ENCODE assay signal across 30 cellular contexts in the genomic region with DNA sequence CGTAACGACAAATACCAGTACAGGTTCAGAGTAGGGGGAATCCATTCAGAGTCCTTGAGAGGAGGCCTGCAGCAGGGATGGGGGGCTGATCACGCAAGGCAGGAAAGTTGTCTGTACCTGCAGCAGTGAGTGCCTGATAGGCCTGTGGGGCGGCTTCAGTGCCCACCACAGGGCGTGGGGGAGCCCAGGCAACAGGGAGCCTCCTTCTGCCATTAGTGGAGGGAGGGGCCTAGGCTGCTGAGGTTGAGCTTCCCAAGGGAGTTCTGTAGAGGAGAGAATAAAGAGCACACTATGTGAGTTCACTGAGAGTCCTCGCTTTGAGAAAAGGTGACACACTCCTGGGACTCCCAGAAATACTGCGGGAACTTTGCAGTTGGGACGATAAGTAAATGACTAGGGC.
"Had no signal": no experiment of that assay in that cellular context is flagged by ENCODE, and none has a peak within 500 bp of the region (broad histone marks: within the 10 kb centered on the region; RNA-seq: fewer than 3 reads in every experiment).

No MANE protein-coding gene starts in this region.

- H3K9me3 ChIP-seq: ovary, psoas muscle, right lobe of liver, sigmoid colon, suprapubic skin, testis, tibial artery, transverse colon, upper lobe of right lung, uterus had no signal

- H3K9me3 Mint-ChIP-seq: natural killer cell treated with Interleukin-12 subunit alpha and Interleukin-12 subunit beta and Interleukin-15 and Interleukin-18, amount 100 ng/mL, for 72 hours; neural crest cell; stimulated activated memory B cell treated with anti-CD40 and anti-IgM and Interleukin-4, amounts not matched to agents 10 μg/mL and 1 μg/mL and 100 μg/mL, for 72 hours; stimulated activated naive CD8-positive, alpha-beta T cell treated with anti-CD3 and anti-CD28 coated beads, Interleukin-15, amount 100 ng/mL, for 72 hours; type B pancreatic cell had no signal

- H3K36me3 ChIP-seq: ovary, right lobe of liver, sigmoid colon, suprapubic skin, tibial artery, transverse colon, upper lobe of right lung, uterus had no signal

- H3K36me3 Mint-ChIP-seq: naive thymus-derived CD8-positive, alpha-beta T cell; natural killer cell treated with Interleukin-12 subunit alpha and Interleukin-12 subunit beta and Interleukin-15 and Interleukin-18, amount 100 ng/mL, for 72 hours; stimulated activated memory B cell treated with anti-CD40 and anti-IgM and Interleukin-4, amounts not matched to agents 10 μg/mL and 1 μg/mL and 100 μg/mL, for 72 hours; type B pancreatic cell had no signal

- H3K4me1 Mint-ChIP-seq: naive thymus-derived CD8-positive, alpha-beta T cell; stimulated activated memory B cell treated with anti-CD40 and anti-IgM and Interleukin-4, amounts not matched to agents 10 μg/mL and 1 μg/mL and 100 μg/mL, for 72 hours; stimulated activated naive CD8-positive, alpha-beta T cell treated with anti-CD3 and anti-CD28 coated beads, Interleukin-15, amount 100 ng/mL, for 72 hours had no signal

- H3K4me3 ChIP-seq: ovary, psoas muscle, right lobe of liver, sigmoid colon, suprapubic skin, testis, tibial artery, transverse colon, upper lobe of right lung, uterus had no signal

- H3K4me3 Mint-ChIP-seq: naive thymus-derived CD8-positive, alpha-beta T cell; natural killer cell treated with Interleukin-12 subunit alpha and Interleukin-12 subunit beta and Interleukin-15 and Interleukin-18, amount 100 ng/mL, for 72 hours; nephron progenitor cell; neural crest cell; stimulated activated memory B cell treated with anti-CD40 and anti-IgM and Interleukin-4, amounts not matched to agents 10 μg/mL and 1 μg/mL and 100 μg/mL, for 72 hours; stimulated activated naive CD8-positive, alpha-beta T cell treated with anti-CD3 and anti-CD28 coated beads, Interleukin-15, amount 100 ng/mL, for 72 hours; type B pancreatic cell had no signal

- ATAC-seq: naive thymus-derived CD8-positive, alpha-beta T cell; natural killer cell treated with Interleukin-12 subunit alpha and Interleukin-12 subunit beta and Interleukin-15 and Interleukin-18, amount 100 ng/mL, for 72 hours; psoas muscle; right cardiac atrium; right lobe of liver; stimulated activated memory B cell treated with anti-CD40 and anti-IgM and Interleukin-4, amounts not matched to agents 10 μg/mL and 1 μg/mL and 100 μg/mL, for 72 hours; stimulated activated naive CD8-positive, alpha-beta T cell treated with anti-CD3 and anti-CD28 coated beads, Interleukin-15, amount 100 ng/mL, for 72 hours; stimulated activated naive CD8-positive, alpha-beta T cell treated with anti-CD3 and anti-CD28 coated beads, Interleukin-15, Interleukin-2, amounts not matched to agents 100 U/mL and 50 U/mL, for 24 hours; upper lobe of right lung had no signal

- H3K4me1 ChIP-seq: parathyroid adenoma, psoas muscle, right lobe of liver, sigmoid colon, suprapubic skin, testis, transverse colon, upper lobe of right lung, uterus had no signal

- H3K27ac ChIP-seq: ovary, parathyroid adenoma, psoas muscle, right lobe of liver, sigmoid colon, suprapubic skin, testis, tibial artery, transverse colon, upper lobe of right lung, uterus had no signal

- DNase-seq: naive thymus-derived CD8-positive, alpha-beta T cell; nephron progenitor cell; occipital lobe; ovary; posterior cingulate gyrus; psoas muscle; right cardiac atrium; right lobe of liver; sigmoid colon; small intestine; stimulated activated CD4-positive, alpha-beta T cell treated with anti-CD3 and anti-CD28 coated beads, Interleukin-15, amount 100 ng/mL, for 24 hours; stimulated activated CD4-positive, alpha-beta T cell treated with anti-CD3 and anti-CD28 coated beads, Interleukin-4, amount 100 ng/mL, for 1 hour; stimulated activated CD4-positive, alpha-beta T cell treated with anti-CD3 and anti-CD28 coated beads, Interleukin-4, amount 100 ng/mL, for 4 hours; stimulated activated CD8-positive, alpha-beta memory T cell treated with anti-CD3 and anti-CD28 coated beads, Interleukin-4, amount 100 ng/mL, for 48 hours; stimulated activated naive CD4-positive, alpha-beta T cell; stimulated activated naive CD8-positive, alpha-beta T cell treated with anti-CD3 and anti-CD28 coated beads, Interleukin-15, amount 100 ng/mL, for 72 hours; stimulated activated naive CD8-positive, alpha-beta T cell treated with anti-CD3 and anti-CD28 coated beads, Interleukin-15, Interleukin-2, amounts not matched to agents 100 U/mL and 50 U/mL, for 24 hours; substantia nigra; testis; tibial artery; transverse colon; upper lobe of right lung; uterus had no signal

- H3K27me3 Mint-ChIP-seq: natural killer cell treated with Interleukin-12 subunit alpha and Interleukin-12 subunit beta and Interleukin-15 and Interleukin-18, amount 100 ng/mL, for 72 hours; progenitor cell of endocrine pancreas; stimulated activated memory B cell treated with anti-CD40 and anti-IgM and Interleukin-4, amounts not matched to agents 10 μg/mL and 1 μg/mL and 100 μg/mL, for 72 hours had no signal

- H3K27me3 ChIP-seq: ovary, right lobe of liver, sigmoid colon, suprapubic skin, testis, tibial artery, transverse colon, upper lobe of right lung, uterus had no signal

- FAIRE-seq: small intestine had no signal

- H3K27ac Mint-ChIP-seq: naive thymus-derived CD8-positive, alpha-beta T cell; natural killer cell treated with Interleukin-12 subunit alpha and Interleukin-12 subunit beta and Interleukin-15 and Interleukin-18, amount 100 ng/mL, for 72 hours; nephron progenitor cell; progenitor cell of endocrine pancreas; stimulated activated memory B cell treated with anti-CD40 and anti-IgM and Interleukin-4, amounts not matched to agents 10 μg/mL and 1 μg/mL and 100 μg/mL, for 72 hours; stimulated activated naive CD8-positive, alpha-beta T cell treated with anti-CD3 and anti-CD28 coated beads, Interleukin-15, amount 100 ng/mL, for 72 hours; type B pancreatic cell had no signal
